8 cellular contexts compared by ENCODE assay signal in the genomic region with DNA sequence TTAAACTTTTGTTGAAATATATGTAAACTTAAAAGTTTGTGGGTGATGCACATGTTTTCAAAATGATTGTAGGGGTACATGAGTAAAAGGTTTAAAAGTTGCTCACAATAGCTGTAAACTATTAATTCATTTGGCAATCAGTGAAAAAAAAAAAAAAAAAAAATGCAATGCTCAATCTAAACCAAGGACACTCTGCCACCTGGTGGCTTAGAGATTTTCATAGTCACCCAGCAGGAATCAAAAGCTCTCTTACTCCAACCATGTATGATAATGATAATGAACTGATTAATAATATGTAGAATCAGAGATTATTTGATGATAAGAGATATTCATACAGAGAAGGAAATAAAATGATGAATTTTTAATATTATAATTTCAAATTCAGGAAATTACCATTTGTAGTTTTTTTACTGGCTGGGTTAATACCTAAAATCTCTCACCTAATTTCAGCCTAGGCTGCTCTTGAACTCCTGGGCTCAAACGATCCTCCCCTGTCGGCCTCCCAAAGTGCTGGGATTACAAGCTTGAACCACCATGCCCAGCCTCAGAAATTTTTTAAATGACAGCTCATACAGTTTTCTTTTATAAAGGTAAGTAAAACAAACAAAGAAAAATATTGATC. TPM values are rescaled to one million over a fixed set of nuclear protein-coding genes. Genes with fewer than 3 reads are reported as not detected.
DNase-seq lines count a peak whose midpoint lies in the region; ATAC-seq and TF ChIP-seq lines count a peak whose summit lies in the region.

No MANE protein-coding gene starts in this region.

- H3K9me3 ChIP-seq in T-helper 17 cell (ENCODE audit: control insufficient read depth, low read length, poor library complexity, severe bottlenecking): no peaks in the 10 kb centered on the region

- H3K9me3 Mint-ChIP-seq in CD14-positive monocyte: no peaks in the 10 kb centered on the region

- H3K4me1 Mint-ChIP-seq in CD14-positive monocyte: no peaks in the 10 kb centered on the region
- no peaks in the 10 kb centered on the region for H3K4me1 Mint-ChIP-seq in T-helper 17 cell

- no peak overlapping the region for H3K4me3 Mint-ChIP-seq in CD14-positive monocyte
- no peak overlapping the region for H3K4me3 Mint-ChIP-seq in T-helper 17 cell

- ATAC-seq in T-helper 17 cell (no peak), GM18909 (IDR thresholded peaks at IDR 0.05; ENCODE audit: poor library complexity, unreplicated experiment) (no peak)

- TF ChIP-seq CTCF in CD14-positive monocyte (IDR thresholded peaks at IDR 0.05) (peak; percentile 43), GM13977 (IDR thresholded peaks at IDR 0.05; ENCODE audit: extremely low read depth, insufficient read depth, missing control alignments) (peak; percentile 51)

- no peak overlapping the region for H3K27ac Mint-ChIP-seq in CD14-positive monocyte
- no peak overlapping the region for H3K27ac Mint-ChIP-seq in T-helper 17 cell

- intact Hi-C loops in CD14-positive monocyte (cut with micrococcal nuclease): no loop called here

- in situ Hi-C loops in GM13977 (cut with MboI; ENCODE audit: low pct_unique_long_range_greater_than_20kb, low sequenced_read_pairs, unreplicated experiment): no loop called here

- H3K27me3 Mint-ChIP-seq in CD14-positive monocyte (ENCODE audit: low read depth in 3 of 3): peaks cover 4 to 8% (median 7%) of the 10 kb centered on the region in 3 donors
- H3K27me3 Mint-ChIP-seq in T-helper 17 cell: peaks cover 40% of the 10 kb centered on the region

- no peak for DNase-seq in CD14-positive monocyte (ENCODE audit: low spot score)
- DNase-seq in GM13977 (ENCODE audit: low spot score): peak; percentile 61
- DNase-seq in NOMO-1 treated with dmso at 0.1 percent for 144 hours (lab: John Stamatoyannopoulos, UW; ENCODE audit: unreplicated experiment): peak; percentile 1
- DNase-seq in dermis microvascular lymphatic vessel endothelial cell (ENCODE audit: low read depth in 2 of 2): peak; percentile 44 to 52
- peak; percentile 59 for DNase-seq in myocyte (ENCODE audit: low read depth)
- no peak for DNase-seq in T-helper 17 cell
- no peak for DNase-seq in DMS79 treated with DMSO at 0.1 percent for 48 hours (lab: John Stamatoyannopoulos, UW)

- H3K36me3 Mint-ChIP-seq in CD14-positive monocyte (no peaks in the 10 kb centered on the region), T-helper 17 cell (ENCODE audit: low read depth) (no peaks in the 10 kb centered on the region)

RNA-seq across cellular contexts. Expression of a gene that starts 46.9 kb away (rescaled TPM):
- under 1 TPM in 1 of 2 donors, not detected in 1; 0.07 TPM for polyA plus RNA-seq in CD14-positive monocyte
- 5.7 and 5.9 TPM in 2 replicates for total RNA-seq in dermis microvascular lymphatic vessel endothelial cell
- 47.7 and 96.2 TPM in 2 replicates for total RNA-seq in myocyte
- polyA plus RNA-seq in myocyte (2012): 34.1 TPM
- total RNA-seq in T-helper 17 cell: 1 to 10 TPM; 2.7 to 3.3 TPM

Comparison
In these comparisons a context has a peak if more than half of its experiments do, and no peak if none do; other contexts are left out.
1. DNase-seq: peak in GM13977 (single experiment), NOMO-1 treated with dmso at 0.1 percent for 144 hours (single experiment), dermis microvascular lymphatic vessel endothelial cell (2 of 2) and myocyte (single experiment); none in CD14-positive monocyte (single experiment), T-helper 17 cell (0 of 3) and DMS79 treated with DMSO at 0.1 percent for 48 hours (single experiment).